8 cellular contexts compared by ENCODE assay signal in genomic region chrX:138711399-138712347, GRCh38. TPM values are rescaled to one million over a fixed set of nuclear protein-coding genes. Genes with fewer than 3 reads are reported as not detected.
DNase-seq lines count a peak whose midpoint lies in the region; ATAC-seq, FAIRE-seq and TF ChIP-seq lines count a peak whose summit lies in the region.

Gene FGF13, minus strand, starts transcription at chrX:138711717. Its CDS starts 714 bp downstream, at chrX:138711003.

- H3K9me3 ChIP-seq in A673 (ENCODE audit: low read depth, low read length, poor library complexity, severe bottlenecking) (no peaks in the 10 kb centered on the region), HUES48 (ENCODE audit: control insufficient read depth, insufficient read depth, low read length) (no peaks in the 10 kb centered on the region), lung (ENCODE audit: control insufficient read depth in 2 of 2, insufficient read depth in 1 of 2, low read length in 1 of 2) (peaks cover 0 to 11% of the 10 kb centered on the region in 2 donors), upper lobe of right lung (no peaks in the 10 kb centered on the region)

- ATAC-seq in lung (ENCODE audit: insufficient read depth, low FRiP score) (peak; percentile 36), upper lobe of right lung (peak; percentile 53), GM21825 (IDR thresholded peaks at IDR 0.05; ENCODE audit: unreplicated experiment) (no peak)

- POLR2A ChIA-PET in A673 (lab: Charles Lee; ENCODE audit: low non-redundant PET) = no interaction called here

- H3K9ac ChIP-seq in HUES48 (ENCODE audit: low read depth, low read length) = peak within 1 kb of the TSS; percentile 76

- 1 to 29% methylated on average over 17 to 63 of the region's 65 CpGs for WGBS in lung, 2 donors

- CTCF ChIA-PET in A673 (lab: Charles Lee) = no interaction called here

- H3K27me3 ChIP-seq in A673 (replicated peaks; ENCODE audit: insufficient read depth, low read depth, low read length, poor library complexity) (no peaks in the 10 kb centered on the region), HUES48 (ENCODE audit: control insufficient read depth, insufficient read depth, low read length) (peaks cover 15% of the 10 kb centered on the region), lung (ENCODE audit: control insufficient read depth, insufficient read depth) (peaks cover 13% of the 10 kb centered on the region), upper lobe of right lung (no peaks in the 10 kb centered on the region)

- intact Hi-C loops in A673 (cut with micrococcal nuclease; ENCODE audit: unreplicated experiment) (loop anchor here (10.0 kb wide), 1 partner anchor 417 kb away; no protein-coding TSS in a partner anchor), upper lobe of right lung (cut with DNase I) (no loop called here)

- FAIRE-seq in GM19239 (lab: Jason Lieb, UNC) = no peak

- H3K27ac ChIP-seq in A673 (ENCODE audit: low read depth, low read length, poor library complexity, severe bottlenecking) (no peak within 1 kb of the TSS), HUES48 (ENCODE audit: low read depth, low read length) (peak within 1 kb of the TSS; percentile 64), lung (ENCODE audit: low read depth in 1 of 2, low read length in 1 of 2) (peak within 1 kb of the TSS in 1 of 2 donors; percentile 31), upper lobe of right lung (no peak within 1 kb of the TSS)

- TF ChIP-seq CTCF in A673 (conservative IDR thresholded peaks at IDR 0.05; ENCODE audit: low read depth, low read length) (peak; percentile 63), lung (IDR thresholded peaks at IDR 0.05; ENCODE audit: control extremely low read depth, extremely low read depth) (no peak), upper lobe of right lung (IDR thresholded peaks at IDR 0.05) (peak; percentile 16)

- H3K4me3 ChIP-seq in A673 (ENCODE audit: low read depth, low read length, poor library complexity, severe bottlenecking) (peak within 1 kb of the TSS; percentile 52), HUES48 (ENCODE audit: low read depth, low read length) (peak within 1 kb of the TSS; percentile 86), lung (peak within 1 kb of the TSS; percentile 44), upper lobe of right lung (peak within 1 kb of the TSS; percentile 44)

- DNase-seq in A673 (ENCODE audit: low spot score) (peak; percentile 71), cerebellum (ENCODE audit: low spot score) (no peak), lung (ENCODE audit: low spot score) (peak; percentile 30), upper lobe of right lung (peak; percentile 49), GM19239 (ENCODE audit: insufficient read length, low spot score) (no peak)
- DNase-seq in stimulated activated CD8-positive, alpha-beta memory T cell treated with anti-CD3 and anti-CD28 coated beads, Interleukin-4, amount 100 ng/mL, for 48 hours = no peak

- BruUV-seq in A673 (replicated peaks; lab: Mats Ljungman, UMichigan) = no TSS peak

- H3K36me3 ChIP-seq in A673 (ENCODE audit: insufficient read depth, low read length, poor library complexity, severe bottlenecking) = no peaks in the 10 kb centered on the region
- peaks cover 21% of the 10 kb centered on the region for H3K36me3 ChIP-seq in HUES48 (ENCODE audit: control insufficient read depth, insufficient read depth, low read length)
- no peaks in the 10 kb centered on the region for H3K36me3 ChIP-seq in lung (ENCODE audit: control insufficient read depth in 2 of 2, insufficient read depth in 2 of 2, low read length in 2 of 2)
- H3K36me3 ChIP-seq in upper lobe of right lung = no peaks in the 10 kb centered on the region

- H3K4me1 ChIP-seq in A673 (ENCODE audit: insufficient read depth, low read length, poor library complexity, severe bottlenecking) (no peaks in the 10 kb centered on the region), HUES48 (ENCODE audit: control insufficient read depth, insufficient read depth, low read length) (peaks cover 28% of the 10 kb centered on the region), lung (ENCODE audit: control insufficient read depth in 2 of 2, insufficient read depth in 2 of 2, low read length in 2 of 2) (no peaks in the 10 kb centered on the region), upper lobe of right lung (no peaks in the 10 kb centered on the region)

RNA-seq across cellular contexts. Expression of gene FGF13, which starts in this region (rescaled TPM):
- total RNA-seq in A673 (2021) = 36.5 and 38.7 TPM in 2 replicates
- 47.2 TPM for total RNA-seq in cerebellum
- total RNA-seq in lung = 1 to 10 TPM; 2.1 to 7.5 TPM
- polyA plus RNA-seq in lung = 1 to 10 TPM; 1.7 to 3.5 TPM
- 3.2 TPM for total RNA-seq in upper lobe of right lung

Comparison
In these comparisons a context has a peak if more than half of its experiments do, and no peak if none do; other contexts are left out.
1. DNase-seq: peak in A673 (single experiment), lung (single experiment) and upper lobe of right lung (single experiment); none in cerebellum (single experiment), GM19239 (single experiment) and stimulated activated CD8-positive, alpha-beta memory T cell treated with anti-CD3 and anti-CD28 coated beads, Interleukin-4, amount 100 ng/mL, for 48 hours (single experiment).
2. Peak in every context shown above with its lines, with median percentiles within 50 percentile points of each other: H3K4me3 ChIP-seq.